In the genomic region with DNA sequence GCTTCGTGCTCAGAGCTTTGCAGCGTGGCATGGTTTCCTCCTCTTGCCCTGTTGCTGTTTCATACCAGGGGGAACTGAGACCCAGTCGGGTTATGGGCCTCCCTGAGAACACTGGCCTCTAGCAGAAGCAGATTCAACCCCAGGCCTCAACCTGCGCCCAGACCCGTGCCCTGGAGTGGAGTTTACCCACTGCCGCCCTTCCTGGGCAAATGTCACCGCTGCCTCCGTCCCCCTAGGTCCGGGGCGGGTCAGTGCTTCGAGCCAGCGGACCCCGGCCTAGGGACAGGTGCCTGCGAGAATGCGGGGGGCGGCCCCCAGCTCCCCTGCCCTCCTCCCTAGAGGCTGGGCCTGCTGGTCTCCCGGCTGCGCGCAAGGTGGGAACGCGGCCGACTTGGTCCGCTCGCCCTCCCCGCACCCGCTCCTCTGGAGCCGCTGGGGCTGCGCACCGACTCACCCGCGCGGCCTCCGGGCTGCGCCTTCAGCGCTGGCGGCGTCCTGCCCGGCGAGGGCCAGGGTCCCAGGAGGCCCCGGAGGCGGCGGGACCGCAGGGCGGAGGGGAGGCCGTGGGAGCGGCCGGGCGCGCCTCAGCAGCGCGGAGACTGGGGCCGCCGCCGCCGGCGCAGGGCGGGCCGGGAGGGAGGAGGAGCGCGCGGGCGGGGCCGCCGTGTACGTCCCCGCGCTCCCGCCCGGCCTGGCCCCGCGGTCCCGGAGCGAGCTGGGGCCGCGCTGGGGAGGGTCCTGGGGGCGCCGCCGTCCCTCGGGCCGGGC, we compare ENCODE assay signal across 8 cellular contexts. TPM values are rescaled to one million over a fixed set of nuclear protein-coding genes. Genes with fewer than 3 reads are reported as not detected.
DNase-seq lines count a peak whose midpoint lies in the region; ATAC-seq and TF ChIP-seq lines count a peak whose summit lies in the region.

A gene with protein sequence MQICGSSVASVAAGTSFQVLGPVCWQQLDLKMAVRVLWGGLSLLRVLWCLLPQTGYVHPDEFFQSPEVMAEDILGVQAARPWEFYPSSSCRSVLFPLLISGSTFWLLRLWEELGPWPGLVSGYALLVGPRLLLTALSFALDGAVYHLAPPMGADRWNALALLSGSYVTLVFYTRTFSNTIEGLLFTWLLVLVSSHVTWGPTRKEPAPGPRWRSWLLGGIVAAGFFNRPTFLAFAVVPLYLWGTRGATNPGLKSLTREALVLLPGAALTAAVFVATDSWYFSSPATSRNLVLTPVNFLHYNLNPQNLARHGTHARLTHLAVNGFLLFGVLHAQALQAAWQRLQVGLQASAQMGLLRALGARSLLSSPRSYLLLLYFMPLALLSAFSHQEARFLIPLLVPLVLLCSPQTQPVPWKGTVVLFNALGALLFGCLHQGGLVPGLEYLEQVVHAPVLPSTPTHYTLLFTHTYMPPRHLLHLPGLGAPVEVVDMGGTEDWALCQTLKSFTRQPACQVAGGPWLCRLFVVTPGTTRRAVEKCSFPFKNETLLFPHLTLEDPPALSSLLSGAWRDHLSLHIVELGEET (minus strand): TSS at position 601 of the 768 bp plus-strand sequence. CDS start 16,802 bp downstream, outside the sequence.

- H3K4me3 Mint-ChIP-seq in H9 (peak within 1 kb of the TSS; percentile 52 to 80), natural killer cell (peak within 1 kb of the TSS; percentile 96)
- H3K4me3 Mint-ChIP-seq in activated CD8-positive, alpha-beta T cell treated with anti-CD3 and anti-CD28 coated beads, Interleukin-2, amount 10 ng/mL, durations not matched to agents 7 days and 5 days = peak within 1 kb of the TSS; percentile 78

- H3K14ac ChIP-seq in H9 (ENCODE audit: insufficient read depth, low read length) = no peak within 1 kb of the TSS

- no CpG with 5 or more reads among the region's 80 CpGs for WGBS in H9 (ENCODE audit: extremely low coverage, insufficient read length, low lambda C conversion rate)
- WGBS in esophagus squamous epithelium, 2 donors = 0 to 6% methylated on average over 1 to 3 of the region's 80 CpGs
- 2 to 3% methylated on average over 41 to 80 of the region's 80 CpGs for WGBS in aorta, 2 donors

- peaks cover 11 to 17% of the 10 kb centered on the region in 2 experiments for H3K9me3 Mint-ChIP-seq in H9
- no peaks in the 10 kb centered on the region for H3K9me3 Mint-ChIP-seq in activated CD8-positive, alpha-beta T cell treated with anti-CD3 and anti-CD28 coated beads, Interleukin-2, amount 10 ng/mL, durations not matched to agents 7 days and 5 days (ENCODE audit: insufficient read depth)
- no peaks in the 10 kb centered on the region for H3K9me3 Mint-ChIP-seq in natural killer cell

- H3K27ac Mint-ChIP-seq in H9 (no peak within 1 kb of the TSS), natural killer cell (peak within 1 kb of the TSS in 1 of 2 donors; percentile 72)
- H3K27ac Mint-ChIP-seq in activated CD8-positive, alpha-beta T cell treated with anti-CD3 and anti-CD28 coated beads, Interleukin-2, amount 10 ng/mL, durations not matched to agents 7 days and 5 days = peak within 1 kb of the TSS; percentile 83

- H2AFZ ChIP-seq in H9 (ENCODE audit: low read length) (no peak within 1 kb of the TSS), MM.1S (ENCODE audit: low read length) (peak within 1 kb of the TSS; percentile 99)

- H2AK5ac ChIP-seq in H9 (ENCODE audit: insufficient read length, low read length) = no peak within 1 kb of the TSS

- H3K4me3 ChIP-seq in MM.1S (ENCODE audit: low read length) (peak within 1 kb of the TSS; percentile 97), esophagus squamous epithelium (peak within 1 kb of the TSS; percentile 74 to 96 (median 86)), aorta (ENCODE audit: low read length in 2 of 2) (peak within 1 kb of the TSS; percentile 78 to 92)

- no peaks in the 10 kb centered on the region for H3K79me1 ChIP-seq in H9 (ENCODE audit: insufficient read depth, low read depth, low read length, poor library complexity, severe bottlenecking)

- H4K8ac ChIP-seq in H9 (replicated peaks; ENCODE audit: insufficient read length, low read depth, low read length) = no peak within 1 kb of the TSS

- no peak within 1 kb of the TSS for H3K56ac ChIP-seq in H9 (ENCODE audit: insufficient read length, low read depth, low read length)

- H3K4me2 ChIP-seq in H9 (ENCODE audit: insufficient read depth, insufficient read length, low read length) (peak within 1 kb of the TSS; percentile 7), MM.1S (ENCODE audit: low read depth, low read length) (peak within 1 kb of the TSS; percentile 100)

- H2BK20ac ChIP-seq in H9 (ENCODE audit: low read depth, low read length, poor library complexity, severe bottlenecking) = no peak within 1 kb of the TSS

- peaks cover 3 to 13% of the 10 kb centered on the region in 2 experiments; a peak in 3 of 4 replicates for H3K4me1 Mint-ChIP-seq in H9
- H3K4me1 Mint-ChIP-seq in activated CD8-positive, alpha-beta T cell treated with anti-CD3 and anti-CD28 coated beads, Interleukin-2, amount 10 ng/mL, durations not matched to agents 7 days and 5 days (ENCODE audit: low read depth) = peaks cover 14% of the 10 kb centered on the region
- peaks cover 5 to 25% of the 10 kb centered on the region in 2 donors for H3K4me1 Mint-ChIP-seq in natural killer cell

- peaks cover 3% of the 10 kb centered on the region for H3K9me3 ChIP-seq in H9 (ENCODE audit: control insufficient read depth, low read depth, low read length)
- no peaks in the 10 kb centered on the region for H3K9me3 ChIP-seq in MM.1S (replicated peaks; ENCODE audit: insufficient read depth, low read length)
- no peaks in the 10 kb centered on the region for H3K9me3 ChIP-seq in esophagus squamous epithelium
- no peaks in the 10 kb centered on the region for H3K9me3 ChIP-seq in aorta (ENCODE audit: control insufficient read depth, low read length)

- H3K36me3 ChIP-seq in MM.1S (replicated peaks; ENCODE audit: insufficient read depth, low read length) = no peaks in the 10 kb centered on the region
- H3K36me3 ChIP-seq in esophagus squamous epithelium = peaks cover 0 to 19% (median 0%) of the 10 kb centered on the region in 3 donors
- no peaks in the 10 kb centered on the region for H3K36me3 ChIP-seq in aorta (ENCODE audit: control insufficient read depth in 1 of 2, insufficient read depth in 2 of 2, low read length in 1 of 2)

- no peak within 1 kb of the TSS for H2BK12ac ChIP-seq in H9 (ENCODE audit: insufficient read length, low read depth, low read length)

- intact Hi-C loops in esophagus squamous epithelium (cut with DNase I) = loop anchor here (10.0 kb wide), 1 partner anchor 134 kb away; no protein-coding TSS in a partner anchor
- intact Hi-C loops in natural killer cell (cut with micrococcal nuclease) = loop anchor here (5.0 kb wide), 1 partner anchor 431 kb away; no protein-coding TSS in a partner anchor
- intact Hi-C loops in aorta (cut with DNase I) = loop anchor here in 1 of 2 donors (2.0 kb wide), 1 partner anchor 130 kb away; no protein-coding TSS in a partner anchor

- H4K20me1 ChIP-seq in H9 (ENCODE audit: control insufficient read depth, insufficient read depth, insufficient read length) (no peaks in the 10 kb centered on the region), MM.1S (ENCODE audit: insufficient read depth, low read length) (no peaks in the 10 kb centered on the region)

- H3K27ac ChIP-seq in H9 (ENCODE audit: insufficient read length, low read depth, low read length) (no peak within 1 kb of the TSS), MM.1S (ENCODE audit: low read length) (peak within 1 kb of the TSS; percentile 33; the same call in 1 of the 2 replicates), esophagus squamous epithelium (peak within 1 kb of the TSS; percentile 80 to 89 (median 88)), aorta (ENCODE audit: low read depth in 1 of 2, low read length in 2 of 2) (no peak within 1 kb of the TSS)

- H3K9me2 ChIP-seq in MM.1S (replicated peaks; ENCODE audit: insufficient read depth, low read length) = no peaks in the 10 kb centered on the region

- no peak within 1 kb of the TSS for H3T11ph ChIP-seq in H9 (ENCODE audit: low read length)

- no peak within 1 kb of the TSS for H4K5ac ChIP-seq in H9 (ENCODE audit: insufficient read length, low read depth, low read length)

- H3K27me3 ChIP-seq in H9 (ENCODE audit: insufficient read depth, low read length) (peaks cover 41% of the 10 kb centered on the region), MM.1S (replicated peaks; ENCODE audit: insufficient read depth, low read length) (peaks cover 12% of the 10 kb centered on the region; the same call in 1 of the 2 replicates), esophagus squamous epithelium (no peaks in the 10 kb centered on the region), aorta (ENCODE audit: control insufficient read depth in 1 of 2, insufficient read depth in 2 of 2, low read length in 1 of 2) (no peaks in the 10 kb centered on the region)

- H3K27me3 Mint-ChIP-seq in H9 (ENCODE audit: low read depth) (peaks cover 72% of the 10 kb centered on the region), natural killer cell (ENCODE audit: low read depth in 2 of 2) (no peaks in the 10 kb centered on the region)
- peaks cover 16% of the 10 kb centered on the region for H3K27me3 Mint-ChIP-seq in activated CD8-positive, alpha-beta T cell treated with anti-CD3 and anti-CD28 coated beads, Interleukin-2, amount 10 ng/mL, durations not matched to agents 7 days and 5 days (ENCODE audit: low read depth)

- POLR2A ChIA-PET in activated CD8-positive, alpha-beta T cell treated with anti-CD3 and anti-CD28 coated beads, Interleukin-2, amount 10 ng/mL, durations not matched to agents 7 days and 5 days (lab: Charles Lee) = interaction anchor here (1.0 to 2.1 kb wide), 2 partner anchors 26 to 370 kb away, joined by 5 to 11 read pairs; a partner anchor contains a TSS

- peak; percentile 77 for ATAC-seq in activated CD8-positive, alpha-beta T cell treated with anti-CD3 and anti-CD28 coated beads, Interleukin-2, amount 10 ng/mL, durations not matched to agents 7 days and 5 days
- ATAC-seq in natural killer cell = peak; percentile 68 to 72 (median 71)
- ATAC-seq in aorta (ENCODE audit: low FRiP score) = peak; percentile 71

- no peak within 1 kb of the TSS for H3K23ac ChIP-seq in H9 (ENCODE audit: insufficient read length, low read depth, low read length)

- H2BK5ac ChIP-seq in H9 (ENCODE audit: insufficient read length, low read length) = no peak within 1 kb of the TSS

- no peak within 1 kb of the TSS for H2BK15ac ChIP-seq in H9 (ENCODE audit: low read depth, low read length)

- H3K4me1 ChIP-seq in H9 (ENCODE audit: insufficient read depth, low read length) = no peaks in the 10 kb centered on the region
- H3K4me1 ChIP-seq in MM.1S (ENCODE audit: low read length) = 0 out of 2 replicates have a peak, but pooled peaks cover 6% of the 10 kb centered on the region
- H3K4me1 ChIP-seq in esophagus squamous epithelium = peaks cover 4 to 18% (median 10%) of the 10 kb centered on the region in 3 donors
- H3K4me1 ChIP-seq in aorta (ENCODE audit: control insufficient read depth in 1 of 2, insufficient read depth in 2 of 2, low read length in 2 of 2) = no peaks in the 10 kb centered on the region

- H2BK120ac ChIP-seq in H9 (ENCODE audit: low read depth, low read length, poor library complexity, severe bottlenecking) = no peak within 1 kb of the TSS

- CTCF ChIA-PET in activated CD8-positive, alpha-beta T cell treated with anti-CD3 and anti-CD28 coated beads, Interleukin-2, amount 10 ng/mL, durations not matched to agents 7 days and 5 days (lab: Charles Lee) = interaction anchor here (1.2 to 1.6 kb wide), 2 partner anchors 10 to 31 kb away, joined by 4 read pairs; no protein-coding TSS in a partner anchor

- H3K36me3 Mint-ChIP-seq in H9 (ENCODE audit: insufficient read depth in 1 of 3, low read depth in 3 of 3) (peaks cover 0 to 8% (median 4%) of the 10 kb centered on the region in 3 experiments; a peak in 2 of 7 replicates), natural killer cell (no peaks in the 10 kb centered on the region)
- H3K36me3 Mint-ChIP-seq in activated CD8-positive, alpha-beta T cell treated with anti-CD3 and anti-CD28 coated beads, Interleukin-2, amount 10 ng/mL, durations not matched to agents 7 days and 5 days (ENCODE audit: low read depth) = peaks cover 10% of the 10 kb centered on the region

- H3K9ac ChIP-seq in H9 (ENCODE audit: extremely low read depth, insufficient read length, low read length) = no peak within 1 kb of the TSS
- peak within 1 kb of the TSS; percentile 75 for H3K9ac ChIP-seq in MM.1S (ENCODE audit: low read length)

- no peaks in the 10 kb centered on the region for H3K79me2 ChIP-seq in H9 (ENCODE audit: insufficient read depth, low read length)
- H3K79me2 ChIP-seq in MM.1S (ENCODE audit: low read length) = no peaks in the 10 kb centered on the region

- TF ChIP-seq CTCF in H9 (conservative IDR thresholded peaks at IDR 0.05) (no peak), MM.1S (IDR thresholded peaks at IDR 0.05; ENCODE audit: low read length) (no peak), esophagus squamous epithelium (IDR thresholded peaks at IDR 0.05) (no peak), natural killer cell (IDR thresholded peaks at IDR 0.05) (no peak)

- H3F3A ChIP-seq in MM.1S (ENCODE audit: insufficient read depth, low read length) = no peaks in the 10 kb centered on the region

- H4K91ac ChIP-seq in H9 (ENCODE audit: insufficient read length, low read depth, low read length) = no peak within 1 kb of the TSS

- TF ChIP-seq POLR2A in esophagus squamous epithelium (IDR thresholded peaks at IDR 0.05) = no peak

- DNase-seq in NCI-H345 (lab: John Stamatoyannopoulos, UW) = peak; percentile 56
- DNase-seq in NCI-H345 treated with DMSO at 0.1 percent for 48 hours (lab: John Stamatoyannopoulos, UW; ENCODE audit: unreplicated experiment) = no peak
- no peak for DNase-seq in H9
- DNase-seq in MM.1S = peak; percentile 70
- DNase-seq in activated CD8-positive, alpha-beta T cell treated with anti-CD3 and anti-CD28 coated beads, Interleukin-2, amount 10 ng/mL, durations not matched to agents 7 days and 5 days = peak; percentile 44
- no peak for DNase-seq in esophagus squamous epithelium (lab: John Stamatoyannopoulos, UW)
- peak; percentile 33 for DNase-seq in natural killer cell
- no peak for DNase-seq in aorta

- no peak within 1 kb of the TSS for H3K4ac ChIP-seq in H9 (ENCODE audit: low read depth, low read length)

- H3K18ac ChIP-seq in H9 (ENCODE audit: insufficient read length, low read depth, low read length) = no peak within 1 kb of the TSS

- no peaks in the 10 kb centered on the region for H3K23me2 ChIP-seq in H9 (ENCODE audit: insufficient read length, low read depth, low read length, poor library complexity, severe bottlenecking)

RNA-seq across cellular contexts. Expression of the gene that starts here (rescaled TPM):
- total RNA-seq in H9 (2021) (0.15 and 0.29 TPM in 2 replicates), esophagus squamous epithelium (1 to 10 TPM; 3.4 to 8.8 (median 5.4) TPM), natural killer cell (1 to 10 TPM; 2.2 to 2.3 (median 2.2) TPM), aorta (1 to 10 TPM; 2.7 to 5.2 TPM)
- 1 to 10 TPM in 1 of 2 experiments, under 1 TPM in 1; 0.81 to 1.9 TPM for total RNA-seq in activated CD8-positive, alpha-beta T cell treated with anti-CD3 and anti-CD28 coated beads, Interleukin-2, amount 10 ng/mL, durations not matched to agents 7 days and 5 days
- 1 to 10 TPM; 2.3 to 9.0 TPM for polyA plus RNA-seq in aorta

Comparison
In these comparisons a context has a peak if more than half of its experiments do, and no peak if none do; other contexts are left out.
1. DNase-seq: peak in NCI-H345 (single experiment), MM.1S (single experiment), activated CD8-positive, alpha-beta T cell treated with anti-CD3 and anti-CD28 coated beads, Interleukin-2, amount 10 ng/mL, durations not matched to agents 7 days and 5 days (single experiment) and natural killer cell (single experiment); none in NCI-H345 treated with DMSO at 0.1 percent for 48 hours (single experiment), H9 (single experiment), esophagus squamous epithelium (single experiment) and aorta (0 of 2).
2. H3K27ac ChIP-seq: peak in MM.1S (single experiment) and esophagus squamous epithelium (4 of 4); none in H9 (single experiment) and aorta (0 of 2).
3. Peak in every context shown above with its lines, with median percentiles within 50 percentile points of each other: H3K4me3 Mint-ChIP-seq, H3K4me3 ChIP-seq and ATAC-seq.